ENCODE assay signal across 8 cellular contexts in the genomic region with DNA sequence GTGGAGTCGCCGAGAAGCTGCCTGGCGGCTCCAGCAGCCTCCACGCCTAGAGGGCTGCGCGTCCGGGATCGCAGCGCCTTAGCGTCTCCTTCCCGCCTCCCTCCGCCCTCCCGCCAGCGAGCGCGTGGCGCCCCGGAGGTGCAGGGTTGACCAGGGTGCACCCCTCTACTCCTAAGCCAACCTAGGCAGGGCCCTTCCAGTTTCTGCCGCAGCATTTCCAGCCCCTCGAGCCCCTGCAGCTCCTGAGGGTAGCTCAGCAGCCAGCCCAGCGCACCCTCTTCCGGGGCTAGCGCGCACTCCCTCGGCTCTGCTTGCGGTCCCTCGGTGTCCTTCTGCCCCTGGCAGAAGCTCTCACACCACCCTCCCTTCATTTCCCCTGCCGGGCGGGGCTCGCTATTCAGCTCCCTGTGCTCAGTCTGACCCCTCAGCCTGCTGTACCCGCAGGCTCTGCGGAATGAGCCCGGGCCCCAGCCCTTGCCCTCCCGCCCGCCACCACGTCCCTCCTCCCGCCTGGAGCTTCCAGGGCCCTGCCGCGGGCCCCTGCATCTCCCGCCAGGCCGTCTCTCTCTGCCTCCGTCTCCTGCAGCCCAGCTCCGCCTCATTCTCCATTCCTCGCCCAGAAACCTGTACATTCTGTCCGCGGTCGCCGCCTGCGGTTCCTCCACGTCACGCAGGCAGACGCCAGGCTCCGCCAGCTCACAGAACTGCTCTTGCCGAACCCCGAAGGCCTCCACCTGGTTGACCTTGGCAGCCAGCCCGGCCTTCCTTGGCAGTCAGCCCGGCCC.
DNase-seq lines count a peak whose midpoint lies in the region; ATAC-seq and TF ChIP-seq lines count a peak whose summit lies in the region.

No MANE protein-coding gene starts in this region.

- peak overlapping the region; percentile 87 to 100 (median 92) for H3K4me2 ChIP-seq in BLaER1 treated with 17β-estradiol and CSF1 and Interleukin-3, amounts not matched to agents 10 nM and 100 nM
- peak overlapping the region; percentile 98 for H3K4me2 ChIP-seq in parathyroid adenoma (ENCODE audit: low read length)

- peak overlapping the region; percentile 56 to 74 (median 66) for H3K4me3 ChIP-seq in BLaER1 treated with 17β-estradiol and CSF1 and Interleukin-3, amounts not matched to agents 10 nM and 100 nM
- peak overlapping the region; percentile 35 for H3K4me3 ChIP-seq in right cardiac atrium (ENCODE audit: low read length)
- peak overlapping the region; percentile 54 for H3K4me3 ChIP-seq in parathyroid adenoma (ENCODE audit: low read depth, low read length)
- peak overlapping the region; percentile 34 for H3K4me3 ChIP-seq in urinary bladder (ENCODE audit: low read depth, low read length)

- peak; percentile 95 to 96 for ATAC-seq in right cardiac atrium

- under 1% methylated on average over 57 of the region's 57 CpGs for WGBS in right cardiac atrium
- under 1% methylated on average over 57 of the region's 57 CpGs for WGBS in urinary bladder

- H2AFZ ChIP-seq in parathyroid adenoma, result peak overlapping the region; percentile 85

- peaks cover 0 to 17% (median 0%) of the 10 kb centered on the region in 11 experiments; a peak in 7 of 22 replicates for H3K27me3 ChIP-seq in BLaER1 treated with 17β-estradiol and CSF1 and Interleukin-3, amounts not matched to agents 10 nM and 100 nM
- H3K27me3 ChIP-seq in right cardiac atrium (ENCODE audit: control insufficient read depth, insufficient read depth) (no peaks in the 10 kb centered on the region), parathyroid adenoma (ENCODE audit: control insufficient read depth, insufficient read depth, low read length) (no peaks in the 10 kb centered on the region)

- no peaks in the 10 kb centered on the region for H4K20me1 ChIP-seq in BLaER1 treated with 17β-estradiol and CSF1 and Interleukin-3, amounts not matched to agents 10 nM and 100 nM

- peak overlapping the region in 7 of 11 experiments; percentile 12 to 50 (median 40); a peak in 11 of 22 replicates for H3K27ac ChIP-seq in BLaER1 treated with 17β-estradiol and CSF1 and Interleukin-3, amounts not matched to agents 10 nM and 100 nM
- H3K27ac ChIP-seq in right cardiac atrium (ENCODE audit: low read length), result peak overlapping the region; percentile 1
- H3K27ac ChIP-seq in parathyroid adenoma, result peak overlapping the region; percentile 90
- peak overlapping the region; percentile 32 for H3K27ac ChIP-seq in urinary bladder (ENCODE audit: low read depth)

- H3K9me3 ChIP-seq in BLaER1 treated with 17β-estradiol and CSF1 and Interleukin-3, amounts not matched to agents 10 nM and 100 nM (replicated peaks in 1 of 11), result peaks cover 0 to 5% (median 0%) of the 10 kb centered on the region in 11 experiments; a peak in 1 of 22 replicates
- H3K9me3 ChIP-seq in right cardiac atrium (ENCODE audit: control insufficient read depth, low read length) (no peaks in the 10 kb centered on the region), parathyroid adenoma (ENCODE audit: control insufficient read depth, low read length) (no peaks in the 10 kb centered on the region)

- no peaks in the 10 kb centered on the region for H3K36me3 ChIP-seq in BLaER1 treated with 17β-estradiol and CSF1 and Interleukin-3, amounts not matched to agents 10 nM and 100 nM
- H3K36me3 ChIP-seq in parathyroid adenoma (ENCODE audit: control insufficient read depth, insufficient read depth, low read length) (no peaks in the 10 kb centered on the region), urinary bladder (ENCODE audit: insufficient read depth) (no peaks in the 10 kb centered on the region)

- H3K4me1 ChIP-seq in BLaER1 treated with 17β-estradiol and CSF1 and Interleukin-3, amounts not matched to agents 10 nM and 100 nM, result peaks cover 5 to 13% (median 9%) of the 10 kb centered on the region in 10 experiments; a peak in 17 of 20 replicates
- H3K4me1 ChIP-seq in right cardiac atrium (ENCODE audit: control insufficient read depth, insufficient read depth, low read length), result no peaks in the 10 kb centered on the region
- peaks cover 2% of the 10 kb centered on the region for H3K4me1 ChIP-seq in parathyroid adenoma
- H3K4me1 ChIP-seq in urinary bladder (ENCODE audit: insufficient read depth), result no peaks in the 10 kb centered on the region

- no peaks in the 10 kb centered on the region for H3K79me2 ChIP-seq in parathyroid adenoma

- H3K9ac ChIP-seq in BLaER1 treated with 17β-estradiol and CSF1 and Interleukin-3, amounts not matched to agents 10 nM and 100 nM, result peak overlapping the region in 10 of 11 experiments; percentile 52 to 76 (median 66); a peak in 18 of 22 replicates
- H3K9ac ChIP-seq in parathyroid adenoma, result no peak overlapping the region

- peak; percentile 22 for TF ChIP-seq CTCF in parathyroid adenoma (IDR thresholded peaks at IDR 0.05)

- intact Hi-C loops in right cardiac atrium (cut with DNase I), result no loop called here

- DNase-seq in HT-29 (ENCODE audit: low spot score) (peak; percentile 91), RPMI7951 (ENCODE audit: low read depth) (peak; percentile 93), astrocyte of the hippocampus (ENCODE audit: low read depth, low spot score) (peak; percentile 97), right cardiac atrium (peak; percentile 71 to 91 (median 91)), GM19238 (ENCODE audit: insufficient read length, low spot score) (no peak)

Comparison
In these comparisons a context has a peak if more than half of its experiments do, and no peak if none do; other contexts are left out.
1. H3K27ac ChIP-seq: peak in every context shown above with its lines; median percentile 90 in parathyroid adenoma; 40 in BLaER1 treated with 17β-estradiol and CSF1 and Interleukin-3, amounts not matched to agents 10 nM and 100 nM; 32 in urinary bladder; 1 in right cardiac atrium.